ENCODE assay signal across 9 cellular contexts in genomic region chr1:167446946-167447345, GRCh38.
DNase-seq lines count a peak whose midpoint lies in the region; ATAC-seq and TF ChIP-seq lines count a peak whose summit lies in the region.
"Had no signal": no experiment of that assay in that cellular context is flagged by ENCODE, and none has a peak within 500 bp of the region (broad histone marks: within the 10 kb centered on the region; RNA-seq: fewer than 3 reads in every experiment).

No MANE protein-coding gene starts in this region.

- no peaks in the 10 kb centered on the region for H4K20me1 ChIP-seq in HCT116 (ENCODE audit: insufficient read depth)

- peaks cover 59% of the 10 kb centered on the region for H3K36me3 Mint-ChIP-seq in activated CD8-positive, alpha-beta T cell treated with anti-CD3 and anti-CD28 coated beads, Interleukin-2, amount 10 ng/mL, durations not matched to agents 7 days and 5 days (ENCODE audit: low read depth)

- H3K4me2 ChIP-seq in HCT116 (ENCODE audit: low read length) = peak overlapping the region; percentile 53

- peak overlapping the region; percentile 94 for H3K27ac Mint-ChIP-seq in activated CD8-positive, alpha-beta T cell treated with anti-CD3 and anti-CD28 coated beads, Interleukin-2, amount 10 ng/mL, durations not matched to agents 7 days and 5 days

- no peak for TF ChIP-seq RAD21 in HCT116 (IDR thresholded peaks at IDR 0.05; ENCODE audit: low read depth)

- H3K27me3 ChIP-seq in HCT116 (ENCODE audit: insufficient read depth, low read length) (no peaks in the 10 kb centered on the region), esophagus squamous epithelium (no peaks in the 10 kb centered on the region)

- peak overlapping the region; percentile 52 for H2AFZ ChIP-seq in HCT116 (ENCODE audit: low read depth, low read length, poor library complexity, severe bottlenecking)

- TF ChIP-seq CTCF in HCT116 (IDR thresholded peaks at IDR 0.05 in 2 of 3, conservative IDR thresholded peaks at IDR 0.05 in 1 of 3; ENCODE audit: borderline replicate concordance in 1 of 3, insufficient read depth in 1 of 3, low read depth in 2 of 3, low read length in 2 of 3) (no peak), esophagus squamous epithelium (IDR thresholded peaks at IDR 0.05) (no peak)

- WGBS in esophagus squamous epithelium, 2 donors = 76 to 80% methylated on average over 4 of the region's 4 CpGs

- ATAC-seq in HCT116 (no peak), GM21528 (IDR thresholded peaks at IDR 0.05; ENCODE audit: low FRiP score, unreplicated experiment) (no peak)
- ATAC-seq in activated CD8-positive, alpha-beta T cell treated with anti-CD3 and anti-CD28 coated beads, Interleukin-2, amount 10 ng/mL, durations not matched to agents 7 days and 5 days = no peak

- POLR2A ChIA-PET in HCT116 (lab: Charles Lee) = interaction anchor here (0.6 to 1.9 kb wide), 3 partner anchors 107 to 385 kb away, joined by 3 to 10 read pairs (median 3); partner anchors contain the start of genes CREG1 and POU2F1
- POLR2A ChIA-PET in activated CD8-positive, alpha-beta T cell treated with anti-CD3 and anti-CD28 coated beads, Interleukin-2, amount 10 ng/mL, durations not matched to agents 7 days and 5 days (lab: Charles Lee) = interaction anchor here (0.6 to 3.5 kb wide), 8 partner anchors 8 to 226 kb away, joined by 3 to 37 read pairs (median 5); partner anchors contain the start of genes CD247 and POU2F1

- H3K9me2 ChIP-seq in HCT116 (ENCODE audit: insufficient read depth) = no peaks in the 10 kb centered on the region

- H3K4me1 ChIP-seq in HCT116 (ENCODE audit: control insufficient read depth in 1 of 2, insufficient read depth in 2 of 2, low read length in 2 of 2) (peaks cover 0 to 20% of the 10 kb centered on the region in 2 experiments; a peak in 2 of 4 replicates), esophagus squamous epithelium (peaks cover 0 to 19% (median 5%) of the 10 kb centered on the region in 3 donors)

- H3K4me3 ChIP-seq in HCT116 (replicated peaks in 1 of 2; ENCODE audit: low read depth in 1 of 2, low read length in 2 of 2) (peak overlapping the region in 1 of 2 experiments; percentile 16; a peak in 2 of 4 replicates), esophagus squamous epithelium (no peak overlapping the region)

- no peak overlapping the region for H3K9ac ChIP-seq in HCT116 (ENCODE audit: low read length)

- peak overlapping the region; percentile 67 for H3K4me3 Mint-ChIP-seq in activated CD8-positive, alpha-beta T cell treated with anti-CD3 and anti-CD28 coated beads, Interleukin-2, amount 10 ng/mL, durations not matched to agents 7 days and 5 days

- DNase-seq in AML-193 (lab: John Stamatoyannopoulos, UW) (peak; percentile 15 to 43), HCT116 (ENCODE audit: low read depth, low spot score) (no peak), esophagus squamous epithelium (lab: John Stamatoyannopoulos, UW) (no peak), medulla oblongata (ENCODE audit: extremely low spot score) (no peak), amniotic stem cell (lab: John Stamatoyannopoulos, UW) (no peak), DMS114 treated with DMSO at 0.1 percent for 48 hours (lab: John Stamatoyannopoulos, UW; ENCODE audit: unreplicated experiment) (no peak)
- DNase-seq in activated CD8-positive, alpha-beta T cell treated with anti-CD3 and anti-CD28 coated beads, Interleukin-2, amount 10 ng/mL, durations not matched to agents 7 days and 5 days = no peak
- DNase-seq: retina had no signal

- BruUV-seq in HCT116 (replicated peaks; lab: Mats Ljungman, UMichigan) = TSS peak; percentile 98

- H3K9me3 ChIP-seq in HCT116 (ENCODE audit: control insufficient read depth in 1 of 2, insufficient read depth in 1 of 2, low read depth in 1 of 2, low read length in 2 of 2) = no peaks in the 10 kb centered on the region
- H3K9me3 ChIP-seq in esophagus squamous epithelium = no peaks in the 10 kb centered on the region

- H3K79me2 ChIP-seq in HCT116 (ENCODE audit: insufficient read depth, low read length) = no peaks in the 10 kb centered on the region

- H3K27ac ChIP-seq in HCT116 (ENCODE audit: low read depth, low read length) = no peak overlapping the region
- H3K27ac ChIP-seq in esophagus squamous epithelium = peak overlapping the region in 3 of 4 donors; percentile 26 to 71 (median 45)

- no peak for TF ChIP-seq POLR2A in HCT116 (IDR thresholded peaks at IDR 0.05; ENCODE audit: borderline replicate concordance, extremely low read depth, insufficient read depth, insufficient read length)
- no peak for TF ChIP-seq POLR2A in esophagus squamous epithelium (IDR thresholded peaks at IDR 0.05)

- peaks cover 91% of the 10 kb centered on the region for H3K4me1 Mint-ChIP-seq in activated CD8-positive, alpha-beta T cell treated with anti-CD3 and anti-CD28 coated beads, Interleukin-2, amount 10 ng/mL, durations not matched to agents 7 days and 5 days (ENCODE audit: low read depth)

- CTCF ChIA-PET in HCT116 (lab: Charles Lee) = interaction anchor here (1.0 kb wide), 1 partner anchor 93 kb away, joined by 3 read pairs; no protein-coding TSS in a partner anchor
- CTCF ChIA-PET in activated CD8-positive, alpha-beta T cell treated with anti-CD3 and anti-CD28 coated beads, Interleukin-2, amount 10 ng/mL, durations not matched to agents 7 days and 5 days (lab: Charles Lee) = interaction anchor here (0.8 to 2.7 kb wide), 22 partner anchors 8 to 388 kb away, joined by 3 to 34 read pairs (median 5); partner anchors contain the start of genes CD247, CREG1 and POU2F1

- H3K9me3 Mint-ChIP-seq in activated CD8-positive, alpha-beta T cell treated with anti-CD3 and anti-CD28 coated beads, Interleukin-2, amount 10 ng/mL, durations not matched to agents 7 days and 5 days (ENCODE audit: insufficient read depth) = no peaks in the 10 kb centered on the region

- H3K36me3 ChIP-seq in HCT116 (ENCODE audit: control insufficient read depth in 1 of 2, insufficient read depth in 2 of 2, low read length in 2 of 2) (no peaks in the 10 kb centered on the region), esophagus squamous epithelium (no peaks in the 10 kb centered on the region)

- intact Hi-C loops in HCT116 (cut with micrococcal nuclease) (no loop called here), esophagus squamous epithelium (cut with DNase I) (loop anchor here (10.0 kb wide), 1 partner anchor 382 kb away; no protein-coding TSS in a partner anchor)

- RAD21 ChIA-PET in HCT116 (lab: Charles Lee; ENCODE audit: low non-redundant PET in 1 of 2, low total read pairs in 2 of 2, uncharacterized antibody in 2 of 2, unreplicated experiment in 2 of 2) = no interaction called here

- no peaks in the 10 kb centered on the region for H3K27me3 Mint-ChIP-seq in activated CD8-positive, alpha-beta T cell treated with anti-CD3 and anti-CD28 coated beads, Interleukin-2, amount 10 ng/mL, durations not matched to agents 7 days and 5 days (ENCODE audit: low read depth)

TF ChIP-seq in HCT116, 20 proteins besides CTCF, POLR2A, EP300 and RAD21:
- TF ChIP-seq JUND (IDR thresholded peaks at IDR 0.05) (no peak), EZH2 (IDR thresholded peaks at IDR 0.05) (no peak), SRF (IDR thresholded peaks at IDR 0.05; ENCODE audit: low read depth) (no peak)

Comparison
In these comparisons a context has a peak if more than half of its experiments do, and no peak if none do; other contexts are left out.
1. DNase-seq: peak in AML-193 (2 of 2); none in HCT116 (single experiment), activated CD8-positive, alpha-beta T cell treated with anti-CD3 and anti-CD28 coated beads, Interleukin-2, amount 10 ng/mL, durations not matched to agents 7 days and 5 days (single experiment), esophagus squamous epithelium (single experiment), medulla oblongata (single experiment), amniotic stem cell (single experiment) and DMS114 treated with DMSO at 0.1 percent for 48 hours (single experiment).